ENCODE assay signal across 8 cellular contexts in genomic region chr19:3762501-3763459, GRCh38. TPM values are rescaled to one million over a fixed set of nuclear protein-coding genes. Genes with fewer than 3 reads are reported as not detected.
DNase-seq lines count a peak whose midpoint lies in the region; ATAC-seq, FAIRE-seq and TF ChIP-seq lines count a peak whose summit lies in the region.

TSS of gene MRPL54 (plus strand) at chr19:3762682. CDS start at chr19:3762701, 19 bp downstream.

- peak; percentile 98 for DNase-seq in NCI-H774 (lab: John Stamatoyannopoulos, UW)
- peak; percentile 97 to 99 for DNase-seq in activated CD4-positive, alpha-beta T cell treated with anti-CD3 and anti-CD28 coated beads, Interleukin-2, amount 50 U/mL, for 4 hours
- DNase-seq in dermis blood vessel endothelial cell: peak; percentile 99
- DNase-seq in HepG2 (ENCODE audit: low spot score): peak; percentile 97
- DNase-seq in stimulated activated CD4-positive, alpha-beta T cell treated with anti-CD3 and anti-CD28 coated beads, Interleukin-4, amount 100 ng/mL, for 1 hour: peak; percentile 99

- intact Hi-C loops in HepG2 (cut with micrococcal nuclease; ENCODE audit: unreplicated experiment): loop anchor here (10.0 kb wide), 1 partner anchor 58 kb away; the partner anchor contains the start of genes PIP5K1C and TJP3

- TF ChIP-seq POLR2A in HepG2 (IDR thresholded peaks at IDR 0.05; ENCODE audit: insufficient read depth in 1 of 2, low read depth in 2 of 2, low read length in 2 of 2): peak; percentile 75 to 95

- peak within 1 kb of the TSS; percentile 88 for H3K4me2 ChIP-seq in HepG2 (ENCODE audit: low read depth, low read length)

- TF ChIP-seq RAD21 in HepG2 (CRISPR knock-in tag; IDR thresholded peaks at IDR 0.05): peak; percentile 45; the same call in 1 of the 2 replicates

- no peaks in the 10 kb centered on the region; a peak in 1 of 5 replicates for H3K27me3 ChIP-seq in HepG2 (ENCODE audit: control insufficient read depth in 1 of 2, insufficient read depth in 2 of 2, low read length in 2 of 2)

- ATAC-seq in GM19395 (IDR thresholded peaks at IDR 0.05; ENCODE audit: unreplicated experiment) (peak; percentile 74), HG03565 (IDR thresholded peaks at IDR 0.05; ENCODE audit: unreplicated experiment) (peak; percentile 71), HepG2 (peak; percentile 91)

- FAIRE-seq in HepG2 (lab: Jason Lieb, UNC): peak; percentile 90

- H3K4me1 ChIP-seq in HepG2 (ENCODE audit: insufficient read depth, low read length): peaks cover 17% of the 10 kb centered on the region

- H3K9me3 ChIP-seq in HepG2 (ENCODE audit: low read length): no peaks in the 10 kb centered on the region

- TSS peak; percentile 97 for BruUV-seq in HepG2 (replicated peaks; lab: Mats Ljungman, UMichigan)

- TF ChIP-seq EP300 in HepG2 (IDR thresholded peaks at IDR 0.05; ENCODE audit: low read depth in 2 of 2, low read length in 2 of 2): no peak
- no peak for TF ChIP-seq EP300 in HepG2 (CRISPR knock-in tag; IDR thresholded peaks at IDR 0.05; ENCODE audit: borderline replicate concordance)

- no peaks in the 10 kb centered on the region for H4K20me1 ChIP-seq in HepG2 (ENCODE audit: insufficient read depth, low read length)

- H2AFZ ChIP-seq in HepG2 (ENCODE audit: low read length): peak within 1 kb of the TSS; percentile 91

- H3K9ac ChIP-seq in HepG2 (ENCODE audit: insufficient read depth, low read depth, low read length): peak within 1 kb of the TSS; percentile 93

- peaks cover 7 to 25% of the 10 kb centered on the region in 2 experiments; a peak in 2 of 5 replicates for H3K36me3 ChIP-seq in HepG2 (replicated peaks in 1 of 2; ENCODE audit: control insufficient read depth in 1 of 2, insufficient read depth in 2 of 2, low read length in 2 of 2)

- H3K79me2 ChIP-seq in HepG2 (ENCODE audit: insufficient read depth, low read length): peaks cover 12% of the 10 kb centered on the region

- TF ChIP-seq CTCF in C4-2B (conservative IDR thresholded peaks at IDR 0.05) (no peak), HepG2 (CRISPR knock-in tag; IDR thresholded peaks at IDR 0.05) (peak; percentile 32)

- 1% methylated on average over 40 of the region's 47 CpGs for WGBS in HepG2 (ENCODE audit: low lambda C conversion rate)

- H3K27ac ChIP-seq in C4-2B (peak within 1 kb of the TSS; percentile 95), HepG2 (ENCODE audit: extremely low read length, insufficient read depth, low read length) (peak within 1 kb of the TSS; percentile 95)

- CTCF ChIA-PET in HepG2 (lab: Yijun Ruan, JAX; ENCODE audit: low intra/inter-chr PET ratio, low total read pairs): no interaction called here

- peak within 1 kb of the TSS; percentile 84 to 99 (median 90) for H3K4me3 ChIP-seq in HepG2 (replicated peaks in 1 of 3; ENCODE audit: insufficient read depth in 1 of 3, low read depth in 2 of 3, low read length in 3 of 3)

- POLR2A ChIA-PET in HepG2 (lab: Yijun Ruan, JAX): interaction anchor here (0.5 to 2.0 kb wide), 22 partner anchors 9 to 1287 kb away, joined by 3 to 15 read pairs (median 4); partner anchors contain the start of genes CACTIN, EEF2, GADD45B and PIAS4

- in situ Hi-C loops in HepG2 (cut with HindIII; ENCODE audit: extremely low pct_ligation_motif_present, low pct_unique_long_range_greater_than_20kb): no loop called here

TF ChIP-seq in HepG2, 621 proteins besides CTCF, POLR2A, EP300 and RAD21 (continues in another document):
- TF ChIP-seq ZFAT (CRISPR knock-in tag; conservative IDR thresholded peaks at IDR 0.05): no peak
- TF ChIP-seq NR3C1 (CRISPR knock-in tag; IDR thresholded peaks at IDR 0.05): no peak
- TF ChIP-seq STAT5B (CRISPR knock-in tag; IDR thresholded peaks at IDR 0.05): no peak
- TF ChIP-seq HCFC1 (IDR thresholded peaks at IDR 0.05; ENCODE audit: low read depth, low read length): peak; percentile 83
- TF ChIP-seq ZMAT5 (CRISPR knock-in tag; IDR thresholded peaks at IDR 0.05; ENCODE audit: borderline replicate concordance, low read depth): no peak
- TF ChIP-seq ZNF878 (CRISPR knock-in tag; IDR thresholded peaks at IDR 0.05): no peak
- TF ChIP-seq STAG1 (CRISPR knock-in tag; IDR thresholded peaks at IDR 0.05): no peak
- TF ChIP-seq ASH2L (IDR thresholded peaks at IDR 0.05; ENCODE audit: insufficient read length, low read depth, low read length): peak; percentile 64
- no peak for TF ChIP-seq TEF (CRISPR knock-in tag; IDR thresholded peaks at IDR 0.05)
- TF ChIP-seq ZNF737 (CRISPR knock-in tag; IDR thresholded peaks at IDR 0.05; ENCODE audit: borderline replicate concordance): no peak
- TF ChIP-seq SKI (IDR thresholded peaks at IDR 0.05; ENCODE audit: partially characterized antibody): peak; percentile 52
- TF ChIP-seq TCF12 (IDR thresholded peaks at IDR 0.05): no peak
- TF ChIP-seq TCF12 (CRISPR knock-in tag; IDR thresholded peaks at IDR 0.05): no peak
- no peak for TF ChIP-seq MEIS2 (CRISPR knock-in tag; IDR thresholded peaks at IDR 0.05)
- TF ChIP-seq ZNF274 (CRISPR knock-in tag; IDR thresholded peaks at IDR 0.05): peak; percentile 86; the same call in 1 of the 2 replicates
- no peak for TF ChIP-seq TP53 (CRISPR knock-in tag; conservative IDR thresholded peaks at IDR 0.05)
- TF ChIP-seq KDM3A (CRISPR knock-in tag; IDR thresholded peaks at IDR 0.05; ENCODE audit: low read depth): no peak
- TF ChIP-seq HIC2 (CRISPR knock-in tag; IDR thresholded peaks at IDR 0.05; ENCODE audit: low read depth): no peak
- peak; percentile 93 for TF ChIP-seq PHF8 (CRISPR knock-in tag; IDR thresholded peaks at IDR 0.05)
- no peak for TF ChIP-seq ZNF629 (CRISPR knock-in tag; conservative IDR thresholded peaks at IDR 0.05)
- TF ChIP-seq RAD51 (IDR thresholded peaks at IDR 0.05; ENCODE audit: borderline replicate concordance): no peak
- peak; percentile 87 for TF ChIP-seq SAP130 (CRISPR knock-in tag; IDR thresholded peaks at IDR 0.05; ENCODE audit: low read depth)

RNA-seq across cellular contexts. Expression of gene MRPL54, which starts in this region (rescaled TPM):
- 30.3 and 55.8 TPM in 2 replicates for total RNA-seq in dermis blood vessel endothelial cell
- total RNA-seq in HepG2 (2016; rRNA removed; fragmentation: Illumina TruSeq; extraction: Trizol): 66.9 and 85.6 TPM in 2 replicates
- total RNA-seq in HepG2 (2016; cell fraction: cytosol; rRNA removed; fragmentation: Illumina TruSeq; extraction: Trizol; ENCODE audit: low read depth): 36.4 and 42.5 TPM in 2 replicates
- 71.3 and 95.8 TPM in 2 replicates for total RNA-seq in HepG2 (2016; cell fraction: insoluble cytoplasmic fraction; rRNA removed; fragmentation: Illumina TruSeq; extraction: Trizol)
- 34.6 and 39.3 TPM in 2 replicates for total RNA-seq in HepG2 (2016; cell fraction: membrane; rRNA removed; fragmentation: Illumina TruSeq; extraction: Trizol)
- 17.6 and 22.0 TPM in 2 replicates for total RNA-seq in HepG2 (2016; cell fraction: nucleus; rRNA removed; fragmentation: Illumina TruSeq; extraction: Trizol)
- polyA plus RNA-seq in HepG2 (2011; rRNA removed): 36.8 and 37.2 TPM in 2 replicates
- polyA plus RNA-seq in HepG2 (2011; cell fraction: cytosol; rRNA removed): 49.6 and 71.2 TPM in 2 replicates
- 14.2 and 18.6 TPM in 2 replicates for polyA plus RNA-seq in HepG2 (2011; cell fraction: nucleus; rRNA removed)
- polyA plus RNA-seq in HepG2 (2012): 22.5 and 27.7 TPM in 2 replicates
- polyA plus RNA-seq in HepG2 (2016; cell fraction: cytosol; fragmentation: Illumina TruSeq; extraction: Trizol; ENCODE audit: low read depth): 36.7 and 39.3 TPM in 2 replicates
- 81.5 and 84.4 TPM in 2 replicates for polyA plus RNA-seq in HepG2 (2016; cell fraction: insoluble cytoplasmic fraction; fragmentation: Illumina TruSeq; extraction: Trizol; ENCODE audit: low read depth)
- polyA plus RNA-seq in HepG2 (2016; cell fraction: membrane; fragmentation: Illumina TruSeq; extraction: Trizol; ENCODE audit: low read depth): 25.3 and 29.3 TPM in 2 replicates
- 29.4 and 38.4 TPM in 2 replicates for polyA plus RNA-seq in HepG2 (2016; cell fraction: nucleus; fragmentation: Illumina TruSeq; extraction: Trizol; ENCODE audit: insufficient read depth, low read depth)
- 6.8 and 14.7 TPM in 2 replicates for polyA minus RNA-seq in HepG2 (2011; rRNA and poly(A)+ RNA removed; ENCODE audit: low replicate concordance)
- 6.7 and 10.6 TPM in 2 replicates for polyA minus RNA-seq in HepG2 (2011; cell fraction: cytosol; rRNA and poly(A)+ RNA removed)
- polyA minus RNA-seq in HepG2 (2011; cell fraction: nucleus; rRNA and poly(A)+ RNA removed): 4.5 and 6.2 TPM in 2 replicates

Comparison
In these comparisons a context has a peak if more than half of its experiments do, and no peak if none do; other contexts are left out.
1. Peak in every context shown above with its lines: DNase-seq, ATAC-seq, H3K4me3 ChIP-seq and H3K27ac ChIP-seq.